15 cellular contexts compared by ENCODE assay signal in the genomic region with DNA sequence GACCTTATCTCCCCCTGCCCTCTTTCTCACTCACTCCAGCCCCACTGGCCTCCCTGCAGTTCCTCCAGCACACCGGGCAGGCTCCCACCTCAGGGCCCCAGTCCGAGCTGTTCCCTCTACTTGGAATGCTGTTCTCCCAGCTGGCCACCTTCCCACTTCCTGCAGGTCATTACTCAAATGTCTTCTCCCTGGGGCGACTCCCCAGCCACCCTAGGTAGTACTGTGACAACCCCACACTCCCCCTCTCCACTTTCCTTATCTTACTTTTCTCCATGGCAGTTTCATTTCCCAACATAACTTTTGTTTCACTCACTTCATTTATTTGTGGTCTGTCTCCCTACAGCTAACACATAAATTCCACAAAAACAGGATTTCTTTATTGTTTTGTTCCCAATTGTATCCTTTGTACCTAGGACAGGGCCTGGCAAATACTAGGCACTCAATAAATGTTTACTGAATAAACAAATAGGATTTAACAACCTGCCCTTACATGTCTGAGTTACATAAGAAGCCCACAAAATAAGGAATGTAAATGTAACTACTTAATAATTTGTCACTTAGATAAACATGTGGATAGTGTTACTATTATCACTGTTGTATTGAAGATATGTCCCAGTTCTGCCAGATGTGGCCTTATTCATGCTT.
A peak's percentile ranks its signal among the peaks of the same experiment; 100 is the strongest.
DNase-seq lines count a peak whose midpoint lies in the region; ATAC-seq and TF ChIP-seq lines count a peak whose summit lies in the region.
"Had no signal": no experiment of that assay in that cellular context is flagged by ENCODE, and none has a peak within 500 bp of the region (broad histone marks: within the 10 kb centered on the region; RNA-seq: fewer than 3 reads in every experiment).

No MANE protein-coding gene starts in this region.

- no peaks in the 10 kb centered on the region for H3K27me3 ChIP-seq in hepatocyte
- H3K27me3 ChIP-seq: SJCRH30, tibial artery had no signal

- peak overlapping the region; percentile 10 for H3K27ac ChIP-seq in hepatocyte
- H3K27ac ChIP-seq: 22Rv1, SJCRH30, skin epidermis, tibial artery, VCaP had no signal

- no peaks in the 10 kb centered on the region for H3K9me3 ChIP-seq in hepatocyte (ENCODE audit: low read depth)
- H3K9me3 ChIP-seq: SJCRH30, tibial artery had no signal

- H3K79me2 ChIP-seq in hepatocyte, result peaks cover 3% of the 10 kb centered on the region

- H3K4me3 Mint-ChIP-seq in stimulated activated effector memory CD8-positive, alpha-beta T cell treated with anti-CD3 and anti-CD28 coated beads, Interleukin-12 subunit alpha, Interleukin-12 subunit beta, amount 100 ng/mL, for 72 hours, result no peak overlapping the region
- H3K4me3 Mint-ChIP-seq in endothelial cell (ENCODE audit: unreplicated experiment), result no peak overlapping the region
- H3K4me3 Mint-ChIP-seq: activated naive CD8-positive, alpha-beta T cell treated with anti-CD3 and anti-CD28 coated beads for 36 hours had no signal

- 70% methylated on average over 3 of the region's 3 CpGs for WGBS in hepatocyte (ENCODE audit: low lambda C conversion rate, missing lambda C conversion rate)

- no peak overlapping the region for H3K4me3 ChIP-seq in hepatocyte
- H3K4me3 ChIP-seq: SJCRH30, skin epidermis, tibial artery had no signal

- H2AFZ ChIP-seq in hepatocyte, result no peak overlapping the region

- no peak for ATAC-seq in stimulated activated effector memory CD8-positive, alpha-beta T cell treated with anti-CD3 and anti-CD28 coated beads, Interleukin-12 subunit alpha, Interleukin-12 subunit beta, amount 100 ng/mL, for 72 hours

- no peaks in the 10 kb centered on the region for H3K9me2 ChIP-seq in hepatocyte (replicated peaks; ENCODE audit: insufficient read depth)

- H3K36me3 Mint-ChIP-seq in stimulated activated effector memory CD8-positive, alpha-beta T cell treated with anti-CD3 and anti-CD28 coated beads, Interleukin-12 subunit alpha, Interleukin-12 subunit beta, amount 100 ng/mL, for 72 hours, result no peaks in the 10 kb centered on the region
- H3K36me3 Mint-ChIP-seq in endothelial cell (ENCODE audit: low read depth, unreplicated experiment), result no peaks in the 10 kb centered on the region
- H3K36me3 Mint-ChIP-seq: activated naive CD8-positive, alpha-beta T cell treated with anti-CD3 and anti-CD28 coated beads for 36 hours had no signal

- DNase-seq in DMS53 (lab: John Stamatoyannopoulos, UW), result peak; percentile 51
- DNase-seq in DMS53 treated with DMSO at 0.1 percent for 48 hours (lab: John Stamatoyannopoulos, UW; ENCODE audit: unreplicated experiment), result no peak
- peak; percentile 33 to 45 for DNase-seq in SHP77 (lab: John Stamatoyannopoulos, UW)
- DNase-seq in hepatocyte (ENCODE audit: low spot score), result no peak
- DNase-seq in stimulated activated effector memory CD8-positive, alpha-beta T cell treated with anti-CD3 and anti-CD28 coated beads, Interleukin-12 subunit alpha, Interleukin-12 subunit beta, amount 100 ng/mL, for 72 hours (ENCODE audit: low spot score in 2 of 2), result no peak
- no peak for DNase-seq in GOT3 (lab: John Stamatoyannopoulos, UW)
- no peak for DNase-seq in NCI-H2171 (lab: John Stamatoyannopoulos, UW)
- DNase-seq in endothelial cell (ENCODE audit: low spot score), result no peak
- DNase-seq: activated naive CD8-positive, alpha-beta T cell treated with anti-CD3 and anti-CD28 coated beads for 36 hours; NCI-H1105; SJCRH30; tibial artery had no signal

- peak overlapping the region; percentile 66 for H3K27ac Mint-ChIP-seq in stimulated activated effector memory CD8-positive, alpha-beta T cell treated with anti-CD3 and anti-CD28 coated beads, Interleukin-12 subunit alpha, Interleukin-12 subunit beta, amount 100 ng/mL, for 72 hours
- H3K27ac Mint-ChIP-seq in endothelial cell (ENCODE audit: unreplicated experiment), result no peak overlapping the region
- H3K27ac Mint-ChIP-seq: activated naive CD8-positive, alpha-beta T cell treated with anti-CD3 and anti-CD28 coated beads for 36 hours had no signal

- no peaks in the 10 kb centered on the region for H4K20me1 ChIP-seq in hepatocyte (ENCODE audit: insufficient read depth, poor library complexity, severe bottlenecking)

- peak overlapping the region; percentile 17 for H3K4me2 ChIP-seq in hepatocyte

- peaks cover 32% of the 10 kb centered on the region for H3K4me1 Mint-ChIP-seq in stimulated activated effector memory CD8-positive, alpha-beta T cell treated with anti-CD3 and anti-CD28 coated beads, Interleukin-12 subunit alpha, Interleukin-12 subunit beta, amount 100 ng/mL, for 72 hours
- H3K4me1 Mint-ChIP-seq in endothelial cell (ENCODE audit: unreplicated experiment), result peaks cover 2% of the 10 kb centered on the region

- H3K27me3 Mint-ChIP-seq in endothelial cell (ENCODE audit: unreplicated experiment), result peaks cover 5% of the 10 kb centered on the region
- H3K27me3 Mint-ChIP-seq: activated naive CD8-positive, alpha-beta T cell treated with anti-CD3 and anti-CD28 coated beads for 36 hours had no signal

- H3K9me3 Mint-ChIP-seq in stimulated activated effector memory CD8-positive, alpha-beta T cell treated with anti-CD3 and anti-CD28 coated beads, Interleukin-12 subunit alpha, Interleukin-12 subunit beta, amount 100 ng/mL, for 72 hours, result no peaks in the 10 kb centered on the region
- H3K9me3 Mint-ChIP-seq in endothelial cell (ENCODE audit: unreplicated experiment), result no peaks in the 10 kb centered on the region
- H3K9me3 Mint-ChIP-seq: activated naive CD8-positive, alpha-beta T cell treated with anti-CD3 and anti-CD28 coated beads for 36 hours had no signal

- no peaks in the 10 kb centered on the region for H3K36me3 ChIP-seq in hepatocyte (replicated peaks; ENCODE audit: insufficient read depth, low read depth)
- H3K36me3 ChIP-seq: SJCRH30, tibial artery had no signal

- TF ChIP-seq CTCF in hepatocyte (IDR thresholded peaks at IDR 0.05; ENCODE audit: poor library complexity) (no peak), endothelial cell (IDR thresholded peaks at IDR 0.05; ENCODE audit: unreplicated experiment) (no peak)

- peaks cover 13% of the 10 kb centered on the region for H3K4me1 ChIP-seq in hepatocyte (ENCODE audit: insufficient read depth)
- H3K4me1 ChIP-seq: SJCRH30 had no signal

Comparison
In these comparisons a context has a peak if more than half of its experiments do, and no peak if none do; other contexts are left out.
1. DNase-seq: peak in DMS53 (single experiment) and SHP77 (2 of 2); none in DMS53 treated with DMSO at 0.1 percent for 48 hours (single experiment), hepatocyte (single experiment), stimulated activated effector memory CD8-positive, alpha-beta T cell treated with anti-CD3 and anti-CD28 coated beads, Interleukin-12 subunit alpha, Interleukin-12 subunit beta, amount 100 ng/mL, for 72 hours (0 of 2), GOT3 (single experiment), NCI-H2171 (single experiment) and endothelial cell (single experiment).